20 cellular contexts compared by ENCODE assay signal in the genomic region with DNA sequence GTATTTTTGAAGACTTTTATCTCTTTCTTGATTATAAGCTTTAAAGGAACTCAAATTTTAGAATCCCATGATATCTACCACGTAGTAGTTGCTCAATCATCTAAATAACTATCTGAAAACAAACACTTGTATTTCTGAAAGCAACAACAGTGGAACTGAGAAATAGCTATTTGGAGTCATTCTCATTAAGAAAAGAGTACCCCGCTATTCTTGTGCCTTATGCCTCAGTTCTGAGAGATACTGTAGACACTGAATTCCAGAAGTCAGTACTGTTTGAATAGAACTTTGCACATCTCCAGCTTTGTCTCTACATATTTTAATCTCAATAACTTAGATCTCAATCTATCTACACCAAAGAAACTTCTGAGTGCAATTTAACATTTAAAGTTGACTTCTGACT. TPM values are rescaled to one million over a fixed set of nuclear protein-coding genes. Genes with fewer than 3 reads are reported as not detected.
A peak's percentile ranks its signal among the peaks of the same experiment; 100 is the strongest.
DNase-seq lines count a peak whose midpoint lies in the region; ATAC-seq, FAIRE-seq and TF ChIP-seq lines count a peak whose summit lies in the region.
"Had no signal": no experiment of that assay in that cellular context is flagged by ENCODE, and none has a peak within 500 bp of the region (broad histone marks: within the 10 kb centered on the region; RNA-seq: fewer than 3 reads in every experiment).

No MANE protein-coding gene starts in this region.

- BruUV-seq in GM12878 (replicated peaks; lab: Mats Ljungman, UMichigan), result no TSS peak

- in situ Hi-C loops in GM12878 (cut with MboI), result no loop called here

- H3K4me3 ChIP-seq in BLaER1 (no peak overlapping the region), GM12878 (0 out of 2 replicates have a peak overlapping the region, but pooled peaks have one; percentile 10)
- H3K4me3 ChIP-seq: colonic mucosa, sigmoid colon had no signal

- RAD21 ChIA-PET in GM12878 (lab: Charles Lee; ENCODE audit: unreplicated experiment), result interaction anchor here (0.8 to 1.3 kb wide), 3 partner anchors 8 to 52 kb away, joined by 3 read pairs; no protein-coding TSS in a partner anchor

- no peak for DNase-seq in GM12878 (ENCODE audit: low read depth, low spot score)
- DNase-seq in Ammon's horn (ENCODE audit: low spot score), result no peak
- DNase-seq in endothelial cell (ENCODE audit: low spot score), result no peak
- no peak for DNase-seq in kidney tubule cell (ENCODE audit: low spot score)
- DNase-seq: activated gamma-delta T cell treated with Interleukin-2 at 50 U/mL for 16 hours; colonic mucosa; COR-L47; KBM-7; NCI-H1048; NCI-H2081 treated with DMSO at 0.1 percent for 48 hours; NCI-H524; sigmoid colon; stimulated activated CD4-positive, alpha-beta T cell treated with anti-CD3 and anti-CD28 coated beads, Interleukin-2, amount 100 ng/mL, for 24 hours had no signal

- intact Hi-C loops in GM12878 (cut with micrococcal nuclease; ENCODE audit: unreplicated experiment), result no loop called here

- no peak for TF ChIP-seq POLR2A in GM12878 (IDR thresholded peaks at IDR 0.05; ENCODE audit: low read depth, low read length)

- no peak for TF ChIP-seq CTCF in GM12878 (IDR thresholded peaks at IDR 0.05 in 2 of 3, conservative IDR thresholded peaks at IDR 0.05 in 1 of 3; ENCODE audit: control insufficient read depth in 2 of 3, extremely low read depth in 1 of 3, insufficient read depth in 1 of 3, low read depth in 3 of 3, low read length in 3 of 3)
- TF ChIP-seq CTCF in endothelial cell (IDR thresholded peaks at IDR 0.05; ENCODE audit: unreplicated experiment), result no peak

- no peak overlapping the region for H3K4me3 Mint-ChIP-seq in endothelial cell (ENCODE audit: unreplicated experiment)
- H3K4me3 Mint-ChIP-seq: T-helper 1 cell treated with Interleukin-12 subunit alpha and Interleukin-12 subunit beta and Interleukin-4 antibody, amounts not matched to agents 30 μg/mL and 1 μg/mL, for 36 hours had no signal

- CTCF ChIA-PET in GM12878 (lab: Yijun Ruan, JAX), result interaction anchor here (0.6 to 2.1 kb wide), 7 partner anchors 10 to 1302 kb away, joined by 3 to 11 read pairs (median 4); no protein-coding TSS in a partner anchor

- H3K9ac ChIP-seq in BLaER1, result no peak overlapping the region
- H3K9ac ChIP-seq in GM12878 (ENCODE audit: control insufficient read depth, insufficient read depth, low read length), result no peak overlapping the region

- no peaks in the 10 kb centered on the region for H3K27me3 ChIP-seq in BLaER1
- H3K27me3 ChIP-seq in GM12878 (replicated peaks in 1 of 2; ENCODE audit: control insufficient read depth in 2 of 2, insufficient read depth in 2 of 2, low read length in 1 of 2), result no peaks in the 10 kb centered on the region
- H3K27me3 ChIP-seq: colonic mucosa, sigmoid colon had no signal

- H3K36me3 ChIP-seq in BLaER1 (peaks cover 76% of the 10 kb centered on the region), GM12878 (ENCODE audit: control insufficient read depth in 2 of 2, insufficient read depth in 2 of 2, low read length in 1 of 2) (peaks cover 2 to 16% of the 10 kb centered on the region in 2 experiments; a peak in 3 of 4 replicates)
- H3K36me3 ChIP-seq: colonic mucosa had no signal

- no peak for TF ChIP-seq EP300 in GM12878 (IDR thresholded peaks at IDR 0.05; ENCODE audit: borderline replicate concordance in 1 of 2, control insufficient read depth in 1 of 2, low read depth in 2 of 2, low read length in 2 of 2)

- H3K36me3 Mint-ChIP-seq in endothelial cell (ENCODE audit: low read depth, unreplicated experiment), result peaks cover 9% of the 10 kb centered on the region

- H3K27ac Mint-ChIP-seq in endothelial cell (ENCODE audit: unreplicated experiment), result no peak overlapping the region
- H3K27ac Mint-ChIP-seq: T-helper 1 cell treated with Interleukin-12 subunit alpha and Interleukin-12 subunit beta and Interleukin-4 antibody, amounts not matched to agents 30 μg/mL and 1 μg/mL, for 36 hours had no signal

- H3K4me2 ChIP-seq in BLaER1 (peak overlapping the region; percentile 22; the same call in 1 of the 2 replicates), GM12878 (ENCODE audit: control insufficient read depth, insufficient read depth) (peak overlapping the region; percentile 7; the same call in 1 of the 2 replicates)

- H3K9me3 Mint-ChIP-seq in endothelial cell (ENCODE audit: unreplicated experiment), result no peaks in the 10 kb centered on the region
- H3K9me3 Mint-ChIP-seq: T-helper 1 cell treated with Interleukin-12 subunit alpha and Interleukin-12 subunit beta and Interleukin-4 antibody, amounts not matched to agents 30 μg/mL and 1 μg/mL, for 36 hours had no signal

- TF ChIP-seq RAD21 in GM12878 (IDR thresholded peaks at IDR 0.05; ENCODE audit: insufficient read depth, low read depth, low read length), result no peak

- H3K27ac ChIP-seq in BLaER1, result no peak overlapping the region
- no peak overlapping the region for H3K27ac ChIP-seq in GM12878 (ENCODE audit: control insufficient read depth, insufficient read depth)
- H3K27ac ChIP-seq: colonic mucosa, sigmoid colon had no signal

- H3K9me3 ChIP-seq in BLaER1 (no peaks in the 10 kb centered on the region), GM12878 (replicated peaks; ENCODE audit: control insufficient read depth, insufficient read depth, low read length) (no peaks in the 10 kb centered on the region; the same call in 2 of the 3 replicates)
- H3K9me3 ChIP-seq: colonic mucosa, sigmoid colon had no signal

- no peak for FAIRE-seq in GM12878 (lab: Jason Lieb, UNC)
- FAIRE-seq: frontal cortex had no signal

- H3K4me1 ChIP-seq in BLaER1, result peaks cover 65% of the 10 kb centered on the region
- no peaks in the 10 kb centered on the region for H3K4me1 ChIP-seq in GM12878 (ENCODE audit: control insufficient read depth, insufficient read depth, low read length)
- H3K4me1 ChIP-seq: colonic mucosa had no signal

- no peak overlapping the region for H2AFZ ChIP-seq in GM12878 (ENCODE audit: control insufficient read depth, low read depth, low read length)

- H3K4me1 Mint-ChIP-seq in endothelial cell (ENCODE audit: unreplicated experiment), result no peaks in the 10 kb centered on the region

- H4K20me1 ChIP-seq in BLaER1 (peaks cover 100% of the 10 kb centered on the region), GM12878 (ENCODE audit: control insufficient read depth, insufficient read depth) (peaks cover 4% of the 10 kb centered on the region; the same call in 1 of the 2 replicates)

- H3K79me2 ChIP-seq in GM12878 (ENCODE audit: control insufficient read depth, insufficient read depth, low read length), result peaks cover 88% of the 10 kb centered on the region

- POLR2A ChIA-PET in GM12878 (lab: Charles Lee), result interaction anchor here (0.6 to 1.5 kb wide), 3 partner anchors 10 to 489 kb away, joined by 3 to 4 read pairs (median 3); a partner anchor contains a TSS

- ATAC-seq in GM18867 (IDR thresholded peaks at IDR 0.05; ENCODE audit: unreplicated experiment) (peak; percentile 40), HG02852 (IDR thresholded peaks at IDR 0.05; ENCODE audit: unreplicated experiment) (peak; percentile 56), GM12878 (peak; percentile 53), HG03108 (IDR thresholded peaks at IDR 0.05; ENCODE audit: unreplicated experiment) (no peak)
- ATAC-seq: left lobe of liver had no signal

- SMC1A ChIA-PET in GM12878 (lab: Charles Lee; ENCODE audit: uncharacterized antibody, unreplicated experiment), result interaction anchor here (1.3 to 1.4 kb wide), 3 partner anchors 9 to 143 kb away, joined by 4 to 5 read pairs (median 5); no protein-coding TSS in a partner anchor

- H3K27me3 Mint-ChIP-seq in endothelial cell (ENCODE audit: unreplicated experiment), result no peaks in the 10 kb centered on the region

- WGBS in GM12878 (ENCODE audit: insufficient coverage, insufficient replicate concordance, low lambda C conversion rate, missing lambda C conversion rate), result 44% methylated on average over 2 of the region's 2 CpGs

RNA-seq across cellular contexts. Expression of a gene that starts 11.4 kb away (rescaled TPM):
- total RNA-seq in GM12878 (2013; cell fraction: nucleolus; rRNA removed), result 314 and 338 TPM in 2 replicates
- total RNA-seq in GM12878 (2014; rRNA removed) (71.5 and 86.9 TPM in 2 replicates), GM12878 (2014; rRNA removed; fragmentation: Illumina TruSeq; extraction: Trizol) (152 and 158 TPM in 2 replicates), GM12878 (2021) (56.4 and 57.8 TPM in 2 replicates), endothelial cell (ENCODE audit: unreplicated experiment) (50.5 TPM)
- 13.4 TPM for polyA plus RNA-seq in GM12878 (2011; ENCODE audit: low read depth)
- polyA plus RNA-seq in GM12878 (2011; rRNA removed) (44.5 and 67.1 TPM in 2 replicates), GM12878 (2014; fragmentation: Illumina TruSeq; extraction: Trizol) (102 and 123 TPM in 2 replicates), GM12878 (2014; fragmentation: Nextera tagmentation; extraction: Ambion mirVana) (10 to 100 TPM; 25.5 to 32.1 TPM), GM12878 (2014; rRNA removed) (56.9 and 66.5 TPM in 2 replicates), GM12878 (2016; fragmentation: Nextera tagmentation; extraction: Ambion mirVana) (10 to 100 TPM; 29.3 to 29.4 TPM)
- polyA plus RNA-seq in GM12878 (2011; cell fraction: cytosol; rRNA removed), result 15.0 and 17.8 TPM in 2 replicates
- 82.9 and 98.6 TPM in 2 replicates for polyA plus RNA-seq in GM12878 (2011; cell fraction: nucleus; rRNA removed)
- 22.4 and 25.9 TPM in 2 replicates for polyA plus RNA-seq in GM12878 (2012)
- 45.0 and 65.0 TPM in 2 replicates for polyA minus RNA-seq in GM12878 (2011; rRNA and poly(A)+ RNA removed)
- polyA minus RNA-seq in GM12878 (2011; cell fraction: cytosol; rRNA and poly(A)+ RNA removed), result 21.8 and 23.8 TPM in 2 replicates
- polyA minus RNA-seq in GM12878 (2011; cell fraction: nucleus; rRNA and poly(A)+ RNA removed), result 75.1 and 105 TPM in 2 replicates
